8 cellular contexts compared by ENCODE assay signal in genomic region chr3:50192689-50193141, GRCh38. TPM values are rescaled to one million over a fixed set of nuclear protein-coding genes. Genes with fewer than 3 reads are reported as not detected.
DNase-seq lines count a peak whose midpoint lies in the region; ATAC-seq and TF ChIP-seq lines count a peak whose summit lies in the region.

No MANE protein-coding gene starts in this region.

- H3K9ac ChIP-seq in neural progenitor cell: no peak overlapping the region

- DNase-seq in BJ (ENCODE audit: low read depth): no peak
- DNase-seq in Peyer's patch: peak; percentile 68 to 90 (median 83)
- DNase-seq in activated T-cell treated with anti-CD3 and anti-CD28 coated beads, Interleukin-2, amount 50 U/mL, for 72 hours: peak; percentile 82 to 87
- DNase-seq in fibroblast of mammary gland (ENCODE audit: low read depth): peak; percentile 50
- peak; percentile 81 for DNase-seq in neural progenitor cell (ENCODE audit: low spot score)
- DNase-seq in superior temporal gyrus (ENCODE audit: extremely low spot score): peak; percentile 84

- H3F3A ChIP-seq in neural progenitor cell (ENCODE audit: low read depth): peaks cover 6% of the 10 kb centered on the region

- H3K4me2 ChIP-seq in neural progenitor cell: no peak overlapping the region

- no peaks in the 10 kb centered on the region for H3K36me3 Mint-ChIP-seq in activated T-cell treated with anti-CD3 and anti-CD28 coated beads, Interleukin-2, amount 50 U/mL, for 72 hours (ENCODE audit: insufficient read depth in 2 of 2)
- H3K36me3 Mint-ChIP-seq in neural progenitor cell: no peaks in the 10 kb centered on the region

- no peaks in the 10 kb centered on the region for H3K9me3 Mint-ChIP-seq in activated T-cell treated with anti-CD3 and anti-CD28 coated beads, Interleukin-2, amount 50 U/mL, for 72 hours
- no peaks in the 10 kb centered on the region for H3K9me3 Mint-ChIP-seq in neural progenitor cell

- peak; percentile 92 for TF ChIP-seq CTCF in BJ (IDR thresholded peaks at IDR 0.05; ENCODE audit: insufficient read depth, low read depth, low read length)
- peak; percentile 42 for TF ChIP-seq CTCF in HEK293 (tag by site-specific recombination; IDR thresholded peaks at IDR 0.05)
- TF ChIP-seq CTCF in Peyer's patch (IDR thresholded peaks at IDR 0.05): peak; percentile 74 to 95 (median 91)
- TF ChIP-seq CTCF in fibroblast of mammary gland (conservative IDR thresholded peaks at IDR 0.05; ENCODE audit: control insufficient read depth, insufficient read depth, low read depth, low read length): peak; percentile 96
- TF ChIP-seq CTCF in neural progenitor cell (IDR thresholded peaks at IDR 0.05): peak; percentile 93

- H3K9me3 ChIP-seq in HEK293 (ENCODE audit: control insufficient read depth, insufficient read depth, low read depth, low read length) (no peaks in the 10 kb centered on the region), Peyer's patch (no peaks in the 10 kb centered on the region), neural progenitor cell (ENCODE audit: low read depth) (no peaks in the 10 kb centered on the region)

- no peaks in the 10 kb centered on the region for H3K79me2 ChIP-seq in neural progenitor cell (ENCODE audit: low read depth)

- peak; percentile 44 to 57 for ATAC-seq in activated T-cell treated with anti-CD3 and anti-CD28 coated beads, Interleukin-2, amount 50 U/mL, for 72 hours (replicated peaks in 1 of 2)
- no peak for ATAC-seq in HG02798 (IDR thresholded peaks at IDR 0.05; ENCODE audit: poor library complexity, unreplicated experiment)

- H3K27me3 Mint-ChIP-seq in activated T-cell treated with anti-CD3 and anti-CD28 coated beads, Interleukin-2, amount 50 U/mL, for 72 hours (ENCODE audit: low read depth): peaks cover 5% of the 10 kb centered on the region
- H3K27me3 Mint-ChIP-seq in neural progenitor cell (ENCODE audit: insufficient read depth, low read depth): peaks cover 4% of the 10 kb centered on the region

- H3K27ac ChIP-seq in HEK293 (ENCODE audit: extremely low read depth, low read depth, low read length): no peak overlapping the region
- H3K27ac ChIP-seq in Peyer's patch: no peak overlapping the region
- no peak overlapping the region for H3K27ac ChIP-seq in neural progenitor cell

- H3K27me3 ChIP-seq in BJ (ENCODE audit: control insufficient read depth, insufficient read depth, low read length): peaks cover 10% of the 10 kb centered on the region
- H3K27me3 ChIP-seq in Peyer's patch: peaks cover 0 to 16% of the 10 kb centered on the region in 2 donors
- H3K27me3 ChIP-seq in neural progenitor cell: peaks cover 32% of the 10 kb centered on the region

- H2AFZ ChIP-seq in neural progenitor cell (replicated peaks): no peak overlapping the region

- no peak overlapping the region for H3K4me3 ChIP-seq in BJ (ENCODE audit: low read depth, low read length)
- H3K4me3 ChIP-seq in HEK293 (ENCODE audit: low read depth, low read length): no peak overlapping the region
- no peak overlapping the region for H3K4me3 ChIP-seq in Peyer's patch
- no peak overlapping the region for H3K4me3 ChIP-seq in fibroblast of mammary gland (ENCODE audit: control insufficient read depth, low read depth, low read length)
- H3K4me3 ChIP-seq in neural progenitor cell: no peak overlapping the region

- no peaks in the 10 kb centered on the region for H4K20me1 ChIP-seq in neural progenitor cell (ENCODE audit: low read depth)

- H3K4me1 ChIP-seq in HEK293 (ENCODE audit: control insufficient read depth, insufficient read depth, low read length) (no peaks in the 10 kb centered on the region), Peyer's patch (peaks cover 0 to 27% (median 9%) of the 10 kb centered on the region in 4 donors), neural progenitor cell (peaks cover 6% of the 10 kb centered on the region)

- TF ChIP-seq POLR2A in Peyer's patch (IDR thresholded peaks at IDR 0.05): no peak

- H3K4me1 Mint-ChIP-seq in activated T-cell treated with anti-CD3 and anti-CD28 coated beads, Interleukin-2, amount 50 U/mL, for 72 hours (ENCODE audit: low read depth): peaks cover 12% of the 10 kb centered on the region
- H3K4me1 Mint-ChIP-seq in neural progenitor cell: peaks cover 9% of the 10 kb centered on the region

- CTCF ChIA-PET in BJ (lab: Yijun Ruan, JAX): interaction anchor here (0.6 to 16.3 kb wide), 24 partner anchors 10 to 135 kb away, joined by 3 to 378 read pairs (median 6); partner anchors contain the start of genes GNAI2, LSMEM2, SEMA3B and SLC38A3
- CTCF ChIA-PET in HEK293 (lab: Yijun Ruan, JAX): interaction anchor here (0.5 to 7.7 kb wide), 19 partner anchors 11 to 88 kb away, joined by 3 to 237 read pairs (median 4); partner anchors contain the start of gene SLC38A3

- H3K27ac Mint-ChIP-seq in activated T-cell treated with anti-CD3 and anti-CD28 coated beads, Interleukin-2, amount 50 U/mL, for 72 hours: no peak overlapping the region
- H3K27ac Mint-ChIP-seq in neural progenitor cell: no peak overlapping the region

- H3K36me3 ChIP-seq in BJ (ENCODE audit: control insufficient read depth, insufficient read depth, low read length) (no peaks in the 10 kb centered on the region), HEK293 (ENCODE audit: control insufficient read depth in 2 of 2, insufficient read depth in 1 of 2, low read length in 2 of 2) (peaks cover 0 to 3% of the 10 kb centered on the region in 2 experiments; a peak in 1 of 3 replicates), Peyer's patch (no peaks in the 10 kb centered on the region), neural progenitor cell (no peaks in the 10 kb centered on the region)

- H3K4me3 Mint-ChIP-seq in activated T-cell treated with anti-CD3 and anti-CD28 coated beads, Interleukin-2, amount 50 U/mL, for 72 hours: peak overlapping the region; percentile 29 to 57
- peak overlapping the region; percentile 41 for H3K4me3 Mint-ChIP-seq in neural progenitor cell

- POLR2A ChIA-PET in BJ (lab: Charles Lee) (no interaction called here), HEK293 (lab: Yijun Ruan, JAX) (no interaction called here)

TF ChIP-seq in HEK293, 187 proteins besides CTCF, POLR2A, EP300 and RAD21:
- TF ChIP-seq ZNF654 (tag by site-specific recombination; IDR thresholded peaks at IDR 0.05; ENCODE audit: low read depth) (peak; percentile 65), ZNF510 (tag by site-specific recombination; IDR thresholded peaks at IDR 0.05; ENCODE audit: insufficient replicate concordance) (no peak), ZNF707 (tag by site-specific recombination; IDR thresholded peaks at IDR 0.05) (no peak), ZBTB26 (tag by site-specific recombination; optimal IDR thresholded peaks at IDR 0.05) (no peak), ZNF571 (tag by site-specific recombination; IDR thresholded peaks at IDR 0.05) (no peak), MZF1 (tag by site-specific recombination; IDR thresholded peaks at IDR 0.05; ENCODE audit: borderline replicate concordance) (no peak), ZNF211 (tag by site-specific recombination; IDR thresholded peaks at IDR 0.05; ENCODE audit: low read depth) (no peak), ZNF544 (tag by site-specific recombination; IDR thresholded peaks at IDR 0.05) (no peak)
TF ChIP-seq in HEK293: peak in this region for 1.

RNA-seq across cellular contexts. Expression of gene GNAT1, which starts 1.3 kb away (rescaled TPM):
- polyA plus RNA-seq in BJ (2011; rRNA removed): not detected in 2 replicates
- not detected in 2 replicates for polyA minus RNA-seq in BJ (2011; rRNA and poly(A)+ RNA removed)
- total RNA-seq in Peyer's patch (not detected), neural progenitor cell (ENCODE audit: low replicate concordance) (0.03 TPM in 1 of 2 replicates, not detected in the other)
- not detected for total RNA-seq in activated T-cell treated with anti-CD3 and anti-CD28 coated beads, Interleukin-2, amount 50 U/mL, for 72 hours

RNA-seq across cellular contexts. Expression of gene SLC38A3, which starts 12.4 kb away (rescaled TPM):
- 0.17 and 0.22 TPM in 2 replicates for polyA plus RNA-seq in BJ (2011; rRNA removed)
- 0.28 TPM in 1 of 2 replicates, not detected in the other for polyA minus RNA-seq in BJ (2011; rRNA and poly(A)+ RNA removed)
- total RNA-seq in Peyer's patch (1 to 10 TPM in 1 of 4 donors, not detected in 3; 1.3 TPM), neural progenitor cell (ENCODE audit: low replicate concordance) (0.17 and 0.77 TPM in 2 replicates)
- total RNA-seq in activated T-cell treated with anti-CD3 and anti-CD28 coated beads, Interleukin-2, amount 50 U/mL, for 72 hours: not detected

RNA-seq across cellular contexts. Expression of gene SEMA3F, which starts 37.6 kb away (rescaled TPM):
- polyA plus RNA-seq in BJ (2011; rRNA removed): 7.4 and 11.4 TPM in 2 replicates
- polyA minus RNA-seq in BJ (2011; rRNA and poly(A)+ RNA removed): 8.7 and 10.4 TPM in 2 replicates
- total RNA-seq in Peyer's patch (10 to 100 TPM; 21.2 to 41.0 (median 23.2) TPM), neural progenitor cell (ENCODE audit: low replicate concordance) (14.5 and 42.5 TPM in 2 replicates)
- total RNA-seq in activated T-cell treated with anti-CD3 and anti-CD28 coated beads, Interleukin-2, amount 50 U/mL, for 72 hours: under 1 TPM in 1 of 2 donors, not detected in 1; 0.25 TPM

RNA-seq across cellular contexts. Expression of gene GNAI2, which starts 43.3 kb away (rescaled TPM):
- 574 and 887 TPM in 2 replicates for polyA plus RNA-seq in BJ (2011; rRNA removed)
- 386 and 559 TPM in 2 replicates for polyA minus RNA-seq in BJ (2011; rRNA and poly(A)+ RNA removed)
- 100 to 1,000 TPM in 2 of 4 donors, 10 to 100 TPM in 2; 71.8 to 178 (median 98.4) TPM for total RNA-seq in Peyer's patch
- 100 to 1,000 TPM; 263 to 272 TPM for total RNA-seq in activated T-cell treated with anti-CD3 and anti-CD28 coated beads, Interleukin-2, amount 50 U/mL, for 72 hours
- 249 and 321 TPM in 2 replicates for total RNA-seq in neural progenitor cell (ENCODE audit: low replicate concordance)

Comparison
In these comparisons a context has a peak if more than half of its experiments do, and no peak if none do; other contexts are left out.
1. CTCF ChIP-seq: peak in every context shown above with its lines; median percentile 96 in fibroblast of mammary gland; 93 in neural progenitor cell; 92 in BJ; 91 in Peyer's patch; 42 in HEK293.
2. RNA of gene SEMA3F, which starts 37.6 kb away (total RNA-seq): 21.2 to 41.0 TPM in Peyer's patch and 14.5 to 42.5 TPM in neural progenitor cell; 0.25 TPM in activated T-cell treated with anti-CD3 and anti-CD28 coated beads, Interleukin-2, amount 50 U/mL, for 72 hours; every median in the first group is over 10 times any median in the second.